21 cellular contexts compared by ENCODE assay signal in genomic region chr6:161303628-161304340, GRCh38. TPM values are rescaled to one million over a fixed set of nuclear protein-coding genes. Genes with fewer than 3 reads are reported as not detected.
DNase-seq lines count a peak whose midpoint lies in the region; ATAC-seq and TF ChIP-seq lines count a peak whose summit lies in the region.
"Had no signal": no experiment of that assay in that cellular context is flagged by ENCODE, and none has a peak within 500 bp of the region (broad histone marks: within the 10 kb centered on the region; RNA-seq: fewer than 3 reads in every experiment).

No MANE protein-coding gene starts in this region.

- intact Hi-C loops in head of caudate nucleus (cut with DNase I): no loop called here

- ATAC-seq in stimulated activated naive B cell treated with anti-CD40 and anti-IgM and Interleukin-4, amounts not matched to agents 10 μg/mL and 1 μg/mL and 100 μg/mL, for 72 hours (replicated peaks): no peak

- H3K36me3 Mint-ChIP-seq in osteocyte (ENCODE audit: unreplicated experiment): no peaks in the 10 kb centered on the region
- H3K36me3 Mint-ChIP-seq in stimulated activated naive B cell treated with anti-CD40 and anti-IgM and Interleukin-4, amounts not matched to agents 10 μg/mL and 1 μg/mL and 100 μg/mL, for 72 hours: no peaks in the 10 kb centered on the region
- H3K36me3 Mint-ChIP-seq: activated naive CD8-positive, alpha-beta T cell; memory B cell had no signal

- no peak overlapping the region for H3K4me3 Mint-ChIP-seq in osteocyte (ENCODE audit: unreplicated experiment)
- no peak overlapping the region for H3K4me3 Mint-ChIP-seq in stimulated activated naive B cell treated with anti-CD40 and anti-IgM and Interleukin-4, amounts not matched to agents 10 μg/mL and 1 μg/mL and 100 μg/mL, for 72 hours
- H3K4me3 Mint-ChIP-seq: activated naive CD8-positive, alpha-beta T cell; central memory CD8-positive, alpha-beta T cell; memory B cell; nephron had no signal

- H3K27ac ChIP-seq in epithelial cell of prostate: peak overlapping the region; percentile 23
- H3K27ac ChIP-seq: BLaER1 treated with 17β-estradiol and CSF1 and Interleukin-3, amounts not matched to agents 10 nM and 100 nM had no signal

- TF ChIP-seq CTCF in osteocyte (IDR thresholded peaks at IDR 0.05): no peak

- no peaks in the 10 kb centered on the region for H3K27me3 Mint-ChIP-seq in osteocyte (ENCODE audit: unreplicated experiment)
- H3K27me3 Mint-ChIP-seq in stimulated activated naive B cell treated with anti-CD40 and anti-IgM and Interleukin-4, amounts not matched to agents 10 μg/mL and 1 μg/mL and 100 μg/mL, for 72 hours: peaks cover 4 to 9% of the 10 kb centered on the region in 2 donors

- H3K4me1 Mint-ChIP-seq in osteocyte (ENCODE audit: unreplicated experiment): peaks cover 4% of the 10 kb centered on the region
- H3K4me1 Mint-ChIP-seq in stimulated activated naive B cell treated with anti-CD40 and anti-IgM and Interleukin-4, amounts not matched to agents 10 μg/mL and 1 μg/mL and 100 μg/mL, for 72 hours: no peaks in the 10 kb centered on the region
- H3K4me1 Mint-ChIP-seq: central memory CD8-positive, alpha-beta T cell; memory B cell; nephron had no signal

- DNase-seq in GM04503 (ENCODE audit: low read depth) (peak; percentile 7), RPMI7951 (ENCODE audit: low read depth) (peak; percentile 24), epithelial cell of prostate (ENCODE audit: low read depth, low spot score) (no peak), osteocyte (ENCODE audit: extremely low spot score, unreplicated experiment) (peak; percentile 78), SKM-1 (lab: John Stamatoyannopoulos, UW; ENCODE audit: unreplicated experiment) (no peak), head of caudate nucleus (no peak), NCI-H146 treated with DMSO at 0.1 percent for 48 hours (lab: John Stamatoyannopoulos, UW; ENCODE audit: unreplicated experiment) (no peak)
- DNase-seq in stimulated activated naive B cell treated with anti-CD40 and anti-IgM and Interleukin-4, amounts not matched to agents 10 μg/mL and 1 μg/mL and 100 μg/mL, for 72 hours: no peak
- DNase-seq: activated T-cell treated with anti-CD3 and anti-CD28 coated beads, Interleukin-2, amount 50 U/mL, for 1 hour; DMS153; glutamatergic neuron; islet precursor cell; MV-4-11; NCI-H2081 treated with DMSO at 0.1 percent for 48 hours; NCI-H524; stimulated activated CD4-positive, alpha-beta T cell treated with anti-CD3 and anti-CD28 coated beads, Interleukin-1b, Interleukin-23, amount 100 ng/mL, for 48 hours had no signal

- H3K9me3 Mint-ChIP-seq in osteocyte (ENCODE audit: unreplicated experiment): no peaks in the 10 kb centered on the region
- H3K9me3 Mint-ChIP-seq in stimulated activated naive B cell treated with anti-CD40 and anti-IgM and Interleukin-4, amounts not matched to agents 10 μg/mL and 1 μg/mL and 100 μg/mL, for 72 hours: peaks cover 0 to 4% of the 10 kb centered on the region in 2 donors
- H3K9me3 Mint-ChIP-seq: central memory CD8-positive, alpha-beta T cell had no signal

- no peak overlapping the region for H3K27ac Mint-ChIP-seq in osteocyte (ENCODE audit: unreplicated experiment)
- H3K27ac Mint-ChIP-seq in stimulated activated naive B cell treated with anti-CD40 and anti-IgM and Interleukin-4, amounts not matched to agents 10 μg/mL and 1 μg/mL and 100 μg/mL, for 72 hours: no peak overlapping the region
- H3K27ac Mint-ChIP-seq: activated naive CD8-positive, alpha-beta T cell; memory B cell; nephron had no signal

RNA-seq across cellular contexts. Expression of gene AGPAT4, which starts 29.9 kb away (rescaled TPM):
- total RNA-seq in RPMI7951 (2014; rRNA removed; shearing (Covaris generic)): 15.5 and 16.2 TPM in 2 replicates
- 8.3 and 10.1 TPM in 2 replicates for total RNA-seq in osteocyte

Comparison
In these comparisons a context has a peak if more than half of its experiments do, and no peak if none do; other contexts are left out.
1. DNase-seq: peak in GM04503 (single experiment), RPMI7951 (single experiment) and osteocyte (single experiment); none in epithelial cell of prostate (single experiment), SKM-1 (single experiment), head of caudate nucleus (0 of 42), NCI-H146 treated with DMSO at 0.1 percent for 48 hours (single experiment) and stimulated activated naive B cell treated with anti-CD40 and anti-IgM and Interleukin-4, amounts not matched to agents 10 μg/mL and 1 μg/mL and 100 μg/mL, for 72 hours (single experiment).